In genomic region chr10:53314856-53315255, GRCh38 we compare ENCODE assay signal across 12 cellular contexts.
A peak's percentile ranks its signal among the peaks of the same experiment; 100 is the strongest.
DNase-seq lines count a peak whose midpoint lies in the region; ATAC-seq, FAIRE-seq and TF ChIP-seq lines count a peak whose summit lies in the region.
"Had no signal": no experiment of that assay in that cellular context is flagged by ENCODE, and none has a peak within 500 bp of the region (broad histone marks: within the 10 kb centered on the region; RNA-seq: fewer than 3 reads in every experiment).

No MANE protein-coding gene starts in this region.

- CTCF ChIA-PET in AG04449 (lab: Yijun Ruan, JAX) = interaction anchor here (0.6 to 1.7 kb wide), 3 partner anchors 11 to 497 kb away, joined by 3 to 6 read pairs (median 5); no protein-coding TSS in a partner anchor

- DNase-seq in AG04449 (ENCODE audit: low read depth, low spot score) = peak; percentile 81
- DNase-seq in HTR-8/SVneo (ENCODE audit: insufficient read length, low spot score) = peak; percentile 33
- DNase-seq in amniotic stem cell (lab: John Stamatoyannopoulos, UW) = peak; percentile 49
- peak; percentile 80 for DNase-seq in iris pigment epithelial cell (ENCODE audit: low read depth)
- no peak for DNase-seq in epidermal melanocyte (ENCODE audit: insufficient read length, low spot score)
- no peak for DNase-seq in NCI-H1092 treated with DMSO at 0.1 percent for 48 hours (lab: John Stamatoyannopoulos, UW)
- DNase-seq: BE2C, NCI-H446 treated with DMSO at 0.1 percent for 48 hours had no signal

- POLR2A ChIA-PET in AG04449 (lab: Yijun Ruan, JAX) = no interaction called here

- H3K4me3 ChIP-seq in AG04449 (ENCODE audit: low read depth, low read length) = no peak overlapping the region
- H3K4me3 ChIP-seq: K562 had no signal

- ATAC-seq in GM18858 (IDR thresholded peaks at IDR 0.05; ENCODE audit: unreplicated experiment) = no peak
- no peak for ATAC-seq in GM19035 (IDR thresholded peaks at IDR 0.05; ENCODE audit: unreplicated experiment)
- ATAC-seq: K562; stimulated activated memory B cell treated with anti-CD40 and anti-IgM and Interleukin-4, amounts not matched to agents 10 μg/mL and 1 μg/mL and 100 μg/mL, for 72 hours had no signal

- no peak for TF ChIP-seq CTCF in AG04449 (IDR thresholded peaks at IDR 0.05; ENCODE audit: insufficient read depth, low read length, missing control alignments)

- FAIRE-seq in HTR-8/SVneo (lab: Jason Lieb, UNC) = no peak
- FAIRE-seq: K562 had no signal

Comparison
In these comparisons a context has a peak if more than half of its experiments do, and no peak if none do; other contexts are left out.
1. DNase-seq: peak in AG04449 (single experiment), HTR-8/SVneo (single experiment), amniotic stem cell (single experiment) and iris pigment epithelial cell (single experiment); none in epidermal melanocyte (single experiment) and NCI-H1092 treated with DMSO at 0.1 percent for 48 hours (single experiment).